ENCODE assay signal across 8 cellular contexts in the genomic region with DNA sequence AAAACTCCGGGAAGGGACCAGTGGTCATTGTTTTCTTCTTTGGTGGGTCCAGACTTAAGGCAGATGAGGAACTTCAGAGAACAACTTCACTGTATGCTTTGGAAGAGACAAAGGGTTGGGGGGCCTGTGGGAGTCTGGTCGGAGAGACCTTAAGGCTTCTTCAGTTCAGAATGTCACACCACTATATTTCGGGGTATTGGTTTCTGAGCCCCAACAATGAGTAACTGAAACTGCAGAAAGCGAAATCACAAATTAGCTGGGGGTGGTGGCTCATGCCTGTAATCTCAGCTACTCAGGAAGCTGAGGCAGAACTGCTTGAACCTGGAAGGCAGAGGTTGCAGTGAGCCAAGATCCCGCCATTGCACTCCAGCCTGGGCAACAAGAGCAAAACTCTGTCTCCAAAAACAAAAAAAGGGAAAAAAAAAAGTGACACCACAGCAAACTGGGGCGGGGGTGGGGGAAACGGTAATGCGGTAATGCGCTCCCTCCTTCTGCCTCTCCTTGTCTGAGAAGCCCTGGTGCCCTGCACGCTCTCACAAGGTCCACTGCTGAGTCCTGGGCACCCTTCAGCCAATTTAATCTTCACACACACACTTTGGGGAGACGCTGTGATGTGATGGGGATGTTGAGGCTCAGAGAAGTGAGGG. TPM values are rescaled to one million over a fixed set of nuclear protein-coding genes. Genes with fewer than 3 reads are reported as not detected.
DNase-seq lines count a peak whose midpoint lies in the region; ATAC-seq and TF ChIP-seq lines count a peak whose summit lies in the region.
"Had no signal": no experiment of that assay in that cellular context is flagged by ENCODE, and none has a peak within 500 bp of the region (broad histone marks: within the 10 kb centered on the region; RNA-seq: fewer than 3 reads in every experiment).

No MANE protein-coding gene starts in this region.

- in situ Hi-C loops in KBM-7 (cut with MboI; ENCODE audit: low pct_unique_long_range_greater_than_20kb, low sequenced_read_pairs), result no loop called here

- H3K4me1 ChIP-seq in sigmoid colon, result peaks cover 0 to 47% (median 45%) of the 10 kb centered on the region in 4 donors

- WGBS in sigmoid colon, 2 donors, result 53 to 78% methylated on average over 11 of the region's 11 CpGs

- H3K27ac ChIP-seq in coronary artery (peak overlapping the region; percentile 97 to 99), sigmoid colon (peak overlapping the region; percentile 94 to 98 (median 96))

- no peaks in the 10 kb centered on the region for H3K9me3 ChIP-seq in sigmoid colon

- DNase-seq in coronary artery (ENCODE audit: low spot score) (peak; percentile 63), sigmoid colon (peak; percentile 53), DMS153 treated with DMSO at 0.1 percent for 48 hours (lab: John Stamatoyannopoulos, UW; ENCODE audit: unreplicated experiment) (no peak), NCI-H187 treated with DMSO at 0.1 percent for 48 hours (lab: John Stamatoyannopoulos, UW) (no peak), KBM-7 (no peak)
- DNase-seq: activated gamma-delta T cell had no signal

- TF ChIP-seq CTCF in coronary artery (IDR thresholded peaks at IDR 0.05) (no peak), sigmoid colon (IDR thresholded peaks at IDR 0.05) (no peak)

- H3K36me3 ChIP-seq in sigmoid colon, result no peaks in the 10 kb centered on the region

- TF ChIP-seq POLR2A in sigmoid colon (IDR thresholded peaks at IDR 0.05), result no peak

- H3K4me3 ChIP-seq in coronary artery, result peak overlapping the region; percentile 50
- no peak overlapping the region for H3K4me3 ChIP-seq in sigmoid colon

- TF ChIP-seq EP300 in sigmoid colon (IDR thresholded peaks at IDR 0.05), result no peak

- ATAC-seq in GM18511 (IDR thresholded peaks at IDR 0.05; ENCODE audit: unreplicated experiment) (peak; percentile 47), HG02798 (IDR thresholded peaks at IDR 0.05; ENCODE audit: poor library complexity, unreplicated experiment) (peak; percentile 32)

- no peaks in the 10 kb centered on the region for H3K27me3 ChIP-seq in sigmoid colon

- intact Hi-C loops in sigmoid colon (cut with DNase I), result loop anchor here (1.0 kb wide), 1 partner anchor 278 kb away; no protein-coding TSS in a partner anchor

RNA-seq across cellular contexts. Expression of gene ADIRF, which starts 2.2 kb away (rescaled TPM):
- 10 to 100 TPM; 45.3 to 98.1 (median 67.1) TPM for total RNA-seq in sigmoid colon
- 100 to 1,000 TPM; 112 to 157 (median 118) TPM for polyA plus RNA-seq in sigmoid colon

RNA-seq across cellular contexts. Expression of gene SNCG, which starts 7.7 kb away (rescaled TPM):
- total RNA-seq in sigmoid colon, result 10 to 100 TPM; 24.2 to 55.0 (median 38.4) TPM
- polyA plus RNA-seq in sigmoid colon, result 10 to 100 TPM in 2 of 3 donors, 1 to 10 TPM in 1; 4.6 to 24.0 (median 11.4) TPM

RNA-seq across cellular contexts. Expression of gene MMRN2, which starts 8.7 kb away (rescaled TPM):
- 10 to 100 TPM in 3 of 4 donors, 1 to 10 TPM in 1; 8.6 to 23.3 (median 14.1) TPM for total RNA-seq in sigmoid colon
- 1 to 10 TPM in 2 of 3 donors, under 1 TPM in 1; 0.92 to 6.5 (median 1.8) TPM for polyA plus RNA-seq in sigmoid colon

RNA-seq across cellular contexts. Expression of gene FAM25A, which starts 54.0 kb away (rescaled TPM):
- total RNA-seq in sigmoid colon, result not detected
- polyA plus RNA-seq in sigmoid colon, result not detected

Comparison
In these comparisons a context has a peak if more than half of its experiments do, and no peak if none do; other contexts are left out.
1. DNase-seq: peak in coronary artery (single experiment) and sigmoid colon (single experiment); none in DMS153 treated with DMSO at 0.1 percent for 48 hours (single experiment), NCI-H187 treated with DMSO at 0.1 percent for 48 hours (single experiment) and KBM-7 (single experiment).